8 cellular contexts compared by ENCODE assay signal in the genomic region with DNA sequence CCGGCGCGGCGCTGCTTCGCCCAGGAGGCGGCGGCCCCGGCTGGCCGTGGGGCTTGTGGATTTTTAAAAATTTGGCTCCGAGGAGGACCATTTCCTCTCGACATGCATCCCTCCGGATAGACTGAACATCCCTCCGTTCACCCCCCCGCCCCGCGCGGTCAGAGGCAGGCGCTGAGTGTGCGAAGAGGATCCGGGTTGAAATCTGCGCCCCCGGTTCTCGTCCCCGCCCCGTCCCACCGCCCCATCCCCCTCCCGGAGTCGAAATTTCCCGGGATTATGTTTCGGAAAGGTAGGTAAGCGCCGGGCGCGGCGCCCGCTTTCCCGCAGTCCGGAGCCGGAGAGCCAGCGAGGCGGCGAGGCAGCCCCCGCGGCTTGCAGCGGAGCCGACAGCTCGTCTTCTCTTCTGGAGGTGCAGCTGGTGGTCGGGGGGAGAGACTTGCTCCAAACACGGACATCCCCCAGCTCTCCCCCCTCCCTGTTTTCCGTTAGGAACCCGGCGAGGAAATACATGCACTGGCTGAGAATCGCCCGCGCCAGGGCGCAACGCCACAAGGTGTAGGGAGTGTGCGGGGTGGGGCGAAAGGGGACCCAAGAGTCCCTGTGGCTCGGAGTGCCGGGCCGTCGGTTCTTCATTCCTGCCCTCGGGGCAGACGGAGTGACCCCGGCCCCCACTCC. TPM values are rescaled to one million over a fixed set of nuclear protein-coding genes. Genes with fewer than 3 reads are reported as not detected.
DNase-seq lines count a peak whose midpoint lies in the region; ATAC-seq, FAIRE-seq and TF ChIP-seq lines count a peak whose summit lies in the region.

TSS of gene PRKCE (plus strand) at position 261 of the 675 bp plus-strand sequence.

- CTCF ChIA-PET in A673 (lab: Charles Lee): interaction anchor here (0.6 to 0.9 kb wide), 2 partner anchors 128 to 311 kb away, joined by 3 to 12 read pairs; no protein-coding TSS in a partner anchor

- DNase-seq in A673 (ENCODE audit: low spot score) (peak; percentile 40), T-helper 1 cell (peak in 4 of 5 donors; percentile 9 to 41 (median 35)), astrocyte (ENCODE audit: low read depth) (no peak), hepatocyte (ENCODE audit: low spot score) (peak; percentile 54), pulmonary artery endothelial cell (ENCODE audit: low read depth, low spot score) (no peak)

- H3K4me1 ChIP-seq in A673 (ENCODE audit: insufficient read depth, low read length, poor library complexity, severe bottlenecking) (peaks cover 19% of the 10 kb centered on the region), astrocyte (ENCODE audit: insufficient read depth, low read length) (peaks cover 20% of the 10 kb centered on the region), hepatocyte (ENCODE audit: insufficient read depth) (peaks cover 6% of the 10 kb centered on the region)

- peaks cover 19% of the 10 kb centered on the region for H3K4me1 Mint-ChIP-seq in astrocyte (ENCODE audit: low read depth, unreplicated experiment)

- H3K9me3 Mint-ChIP-seq in astrocyte (ENCODE audit: unreplicated experiment): no peaks in the 10 kb centered on the region

- FAIRE-seq in astrocyte (lab: Jason Lieb, UNC): no peak

- peaks cover 11% of the 10 kb centered on the region for H3K27me3 Mint-ChIP-seq in astrocyte (ENCODE audit: low read depth, unreplicated experiment)

- H3K27me3 ChIP-seq in A673 (replicated peaks; ENCODE audit: insufficient read depth, low read depth, low read length, poor library complexity): peaks cover 44% of the 10 kb centered on the region
- no peaks in the 10 kb centered on the region for H3K27me3 ChIP-seq in astrocyte (ENCODE audit: insufficient read depth, low read length)
- peaks cover 2% of the 10 kb centered on the region for H3K27me3 ChIP-seq in hepatocyte

- H3K4me2 ChIP-seq in astrocyte (ENCODE audit: low read length) (peak within 1 kb of the TSS; percentile 95), hepatocyte (peak within 1 kb of the TSS; percentile 95)

- peaks cover 32% of the 10 kb centered on the region for H3K79me2 ChIP-seq in astrocyte (ENCODE audit: insufficient read depth, low read length)
- peaks cover 33% of the 10 kb centered on the region for H3K79me2 ChIP-seq in hepatocyte

- H3K27ac ChIP-seq in A673 (ENCODE audit: low read depth, low read length, poor library complexity, severe bottlenecking) (no peak within 1 kb of the TSS), astrocyte (ENCODE audit: low read depth, low read length) (peak within 1 kb of the TSS; percentile 71), hepatocyte (peak within 1 kb of the TSS; percentile 95)

- no TSS peak for BruUV-seq in A673 (replicated peaks; lab: Mats Ljungman, UMichigan)

- POLR2A ChIA-PET in A673 (lab: Charles Lee; ENCODE audit: low non-redundant PET): no interaction called here

- H3K9me3 ChIP-seq in A673 (ENCODE audit: low read depth, low read length, poor library complexity, severe bottlenecking) (no peaks in the 10 kb centered on the region), astrocyte (ENCODE audit: insufficient read depth, low read depth, low read length) (no peaks in the 10 kb centered on the region), hepatocyte (ENCODE audit: low read depth) (no peaks in the 10 kb centered on the region)

- H3K9ac ChIP-seq in astrocyte (ENCODE audit: low read length): peak within 1 kb of the TSS; percentile 82

- WGBS in hepatocyte (ENCODE audit: low lambda C conversion rate, missing lambda C conversion rate): under 1% methylated on average over 59 of the region's 66 CpGs

- H3K4me3 Mint-ChIP-seq in astrocyte (ENCODE audit: unreplicated experiment): peak within 1 kb of the TSS; percentile 100

- H4K20me1 ChIP-seq in astrocyte (ENCODE audit: insufficient read depth, low read length) (peaks cover 33% of the 10 kb centered on the region), hepatocyte (ENCODE audit: insufficient read depth, poor library complexity, severe bottlenecking) (peaks cover 8% of the 10 kb centered on the region)

- intact Hi-C loops in A673 (cut with micrococcal nuclease; ENCODE audit: unreplicated experiment): no loop called here

- peak within 1 kb of the TSS; percentile 95 for H3K27ac Mint-ChIP-seq in astrocyte (ENCODE audit: unreplicated experiment)

- H3K9me2 ChIP-seq in hepatocyte (replicated peaks; ENCODE audit: insufficient read depth): no peaks in the 10 kb centered on the region

- H3K4me3 ChIP-seq in A673 (ENCODE audit: low read depth, low read length, poor library complexity, severe bottlenecking): peak within 1 kb of the TSS; percentile 73
- peak within 1 kb of the TSS; percentile 92 for H3K4me3 ChIP-seq in astrocyte (ENCODE audit: insufficient read depth, low read depth, low read length)
- peak within 1 kb of the TSS; percentile 53 for H3K4me3 ChIP-seq in hepatocyte

- H3K36me3 ChIP-seq in A673 (ENCODE audit: insufficient read depth, low read length, poor library complexity, severe bottlenecking): no peaks in the 10 kb centered on the region
- H3K36me3 ChIP-seq in astrocyte (ENCODE audit: insufficient read depth, low read length): no peaks in the 10 kb centered on the region
- H3K36me3 ChIP-seq in hepatocyte (replicated peaks; ENCODE audit: insufficient read depth, low read depth): no peaks in the 10 kb centered on the region

- H3K36me3 Mint-ChIP-seq in astrocyte (ENCODE audit: low read depth, unreplicated experiment): no peaks in the 10 kb centered on the region

- TF ChIP-seq CTCF in A673 (conservative IDR thresholded peaks at IDR 0.05; ENCODE audit: low read depth, low read length) (no peak), astrocyte (IDR thresholded peaks at IDR 0.05; ENCODE audit: insufficient read depth, low read depth, low read length) (no peak), hepatocyte (IDR thresholded peaks at IDR 0.05; ENCODE audit: poor library complexity) (no peak)

- ATAC-seq in GM18868 (IDR thresholded peaks at IDR 0.05; ENCODE audit: unreplicated experiment) (peak; percentile 8), HG03139 (IDR thresholded peaks at IDR 0.05; ENCODE audit: unreplicated experiment) (peak; percentile 6), HG03039 (IDR thresholded peaks at IDR 0.05; ENCODE audit: unreplicated experiment) (no peak)

- peak within 1 kb of the TSS; percentile 90 for H2AFZ ChIP-seq in astrocyte (ENCODE audit: low read depth, low read length)
- H2AFZ ChIP-seq in hepatocyte: peak within 1 kb of the TSS; percentile 74

RNA-seq across cellular contexts. Expression of gene PRKCE, which starts in this region (rescaled TPM):
- total RNA-seq in A673 (2021) (1.7 and 2.4 TPM in 2 replicates), astrocyte (11.2 and 12.8 TPM in 2 replicates), hepatocyte (6.1 and 11.9 TPM in 2 replicates), pulmonary artery endothelial cell (23.1 and 26.4 TPM in 2 replicates)
- polyA plus RNA-seq in hepatocyte: 9.5 and 9.6 TPM in 2 replicates

Comparison
In these comparisons a context has a peak if more than half of its experiments do, and no peak if none do; other contexts are left out.
1. DNase-seq: peak in A673 (single experiment), T-helper 1 cell (4 of 5) and hepatocyte (single experiment); none in astrocyte (single experiment) and pulmonary artery endothelial cell (single experiment).
2. Peak in every context shown above with its lines, with median percentiles within 50 percentile points of each other: H3K4me3 ChIP-seq.